28 cellular contexts compared by ENCODE assay signal in the genomic region with DNA sequence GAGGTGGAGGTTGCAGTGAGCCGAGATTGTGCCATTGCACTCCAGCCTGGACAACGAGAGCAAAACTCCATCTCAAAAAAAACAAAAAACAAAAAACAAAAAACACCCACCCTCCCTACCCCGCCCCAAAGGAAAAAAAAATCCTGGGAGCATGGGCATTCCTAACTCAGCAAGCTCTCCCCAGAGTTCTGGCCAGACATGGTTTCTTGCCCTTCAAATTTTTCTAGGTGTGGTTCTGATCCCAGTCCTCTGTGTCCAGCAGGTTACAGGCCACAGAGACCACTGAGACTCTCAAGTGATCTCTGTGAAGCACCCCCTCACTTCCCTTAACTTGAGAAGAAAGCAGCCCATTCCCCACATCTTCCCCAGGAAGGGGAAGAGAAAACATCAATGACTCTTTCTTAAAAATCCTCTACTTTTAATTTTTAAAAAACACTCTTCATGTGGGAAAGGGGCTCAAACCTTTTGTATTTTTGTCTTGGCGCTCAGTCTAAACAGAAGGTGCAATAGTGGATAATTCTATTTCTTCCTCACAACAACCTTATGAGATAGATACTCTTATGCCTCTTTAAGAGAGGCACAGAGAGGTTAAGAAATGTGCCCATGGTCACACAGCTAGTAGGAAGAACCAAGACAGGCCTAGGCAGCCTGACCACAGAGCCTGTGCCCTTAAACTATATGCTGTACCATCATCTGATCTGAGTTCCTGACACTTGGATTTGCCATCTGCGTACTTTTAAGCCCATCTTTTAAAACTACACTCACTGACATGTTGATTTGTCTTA. TPM values are rescaled to one million over a fixed set of nuclear protein-coding genes. Genes with fewer than 3 reads are reported as not detected.
"Had no signal": no experiment of that assay in that cellular context is flagged by ENCODE, and none has a peak within 500 bp of the region (broad histone marks: within the 10 kb centered on the region; RNA-seq: fewer than 3 reads in every experiment).

No MANE protein-coding gene starts in this region.

- H3K27ac ChIP-seq: skin epidermis, upper lobe of right lung had no signal

- DNase-seq: activated CD4-positive, alpha-beta memory T cell treated with anti-CD3 and anti-CD28 coated beads, Interleukin-2, amount 10 ng/mL, durations not matched to agents 7 days and 5 days; activated CD4-positive, alpha-beta T cell treated with anti-CD3 and anti-CD28 coated beads for 1 hour; activated CD4-positive, alpha-beta T cell treated with anti-CD3 and anti-CD28 coated beads, Interleukin-2, amount 10 ng/mL, durations not matched to agents 7 days and 5 days; activated CD8-positive, alpha-beta memory T cell treated with anti-CD3 and anti-CD28 coated beads, Interleukin-2, amount 50 U/mL, for 48 hours; activated gamma-delta T cell treated with Interleukin-2 at 50 U/mL for 16 hours; activated naive CD4-positive, alpha-beta T cell treated with anti-CD3 and anti-CD28 coated beads, Interleukin-2, amount 50 U/mL, for 16 hours; activated T-cell treated with anti-CD3 and anti-CD28 coated beads, Interleukin-2, amount 50 U/mL, for 24 hours; amniotic stem cell; caudate nucleus; foreskin fibroblast; head of caudate nucleus; hypothalamus; immature natural killer cell; kidney; left colon; mammary epithelial cell; midbrain; naive thymus-derived CD4-positive, alpha-beta T cell; posterior cingulate gyrus; stimulated activated CD4-positive, alpha-beta T cell treated with anti-CD3 and anti-CD28 coated beads, Interleukin-4, amount 100 ng/mL, for 4 hours; stimulated activated CD8-positive, alpha-beta memory T cell treated with anti-CD3 and anti-CD28 coated beads, Interleukin-4, amount 100 ng/mL, for 48 hours; stimulated activated naive CD8-positive, alpha-beta T cell treated with anti-CD3 and anti-CD28 coated beads, Interleukin-15, amount 100 ng/mL, for 72 hours; substantia nigra; T-helper 17 cell; upper lobe of right lung had no signal

- H3K4me1 ChIP-seq: upper lobe of right lung had no signal

- FAIRE-seq: kidney had no signal

- H3K36me3 ChIP-seq: upper lobe of right lung had no signal

- H3K9me3 Mint-ChIP-seq: activated CD4-positive, alpha-beta memory T cell treated with anti-CD3 and anti-CD28 coated beads, Interleukin-2, amount 10 ng/mL, durations not matched to agents 7 days and 5 days; activated CD4-positive, alpha-beta T cell treated with anti-CD3 and anti-CD28 coated beads, Interleukin-2, amount 10 ng/mL, durations not matched to agents 7 days and 5 days; activated T-cell treated with anti-CD3 and anti-CD28 coated beads, Interleukin-2, amount 50 U/mL, for 24 hours; neural crest cell; stimulated activated memory B cell treated with anti-CD40 and anti-IgM and Interleukin-4, amounts not matched to agents 10 μg/mL and 1 μg/mL and 100 μg/mL, for 72 hours; stimulated activated naive CD8-positive, alpha-beta T cell treated with anti-CD3 and anti-CD28 coated beads, Interleukin-15, amount 100 ng/mL, for 72 hours had no signal

- H3K27me3 ChIP-seq: upper lobe of right lung had no signal

- H3K4me3 Mint-ChIP-seq: activated CD4-positive, alpha-beta memory T cell treated with anti-CD3 and anti-CD28 coated beads, Interleukin-2, amount 10 ng/mL, durations not matched to agents 7 days and 5 days; activated CD4-positive, alpha-beta T cell treated with anti-CD3 and anti-CD28 coated beads, Interleukin-2, amount 10 ng/mL, durations not matched to agents 7 days and 5 days; activated T-cell treated with anti-CD3 and anti-CD28 coated beads, Interleukin-2, amount 50 U/mL, for 24 hours; immature natural killer cell; naive thymus-derived CD4-positive, alpha-beta T cell; neural crest cell; stimulated activated memory B cell treated with anti-CD40 and anti-IgM and Interleukin-4, amounts not matched to agents 10 μg/mL and 1 μg/mL and 100 μg/mL, for 72 hours; stimulated activated naive CD8-positive, alpha-beta T cell treated with anti-CD3 and anti-CD28 coated beads, Interleukin-15, amount 100 ng/mL, for 72 hours; T-helper 17 cell had no signal

- H3K27ac Mint-ChIP-seq: activated CD4-positive, alpha-beta memory T cell treated with anti-CD3 and anti-CD28 coated beads, Interleukin-2, amount 10 ng/mL, durations not matched to agents 7 days and 5 days; activated CD4-positive, alpha-beta T cell treated with anti-CD3 and anti-CD28 coated beads, Interleukin-2, amount 10 ng/mL, durations not matched to agents 7 days and 5 days; activated T-cell treated with anti-CD3 and anti-CD28 coated beads, Interleukin-2, amount 50 U/mL, for 24 hours; immature natural killer cell; naive thymus-derived CD4-positive, alpha-beta T cell; stimulated activated memory B cell treated with anti-CD40 and anti-IgM and Interleukin-4, amounts not matched to agents 10 μg/mL and 1 μg/mL and 100 μg/mL, for 72 hours; T-helper 17 cell had no signal

- H3K36me3 Mint-ChIP-seq: immature natural killer cell; naive thymus-derived CD4-positive, alpha-beta T cell; stimulated activated memory B cell treated with anti-CD40 and anti-IgM and Interleukin-4, amounts not matched to agents 10 μg/mL and 1 μg/mL and 100 μg/mL, for 72 hours had no signal

- H3K9me3 ChIP-seq: upper lobe of right lung had no signal

- H3K4me3 ChIP-seq: skin epidermis, upper lobe of right lung had no signal

- H3K27me3 Mint-ChIP-seq: activated CD4-positive, alpha-beta memory T cell treated with anti-CD3 and anti-CD28 coated beads, Interleukin-2, amount 10 ng/mL, durations not matched to agents 7 days and 5 days; activated CD4-positive, alpha-beta T cell treated with anti-CD3 and anti-CD28 coated beads, Interleukin-2, amount 10 ng/mL, durations not matched to agents 7 days and 5 days had no signal

- H3K4me1 Mint-ChIP-seq: activated CD4-positive, alpha-beta memory T cell treated with anti-CD3 and anti-CD28 coated beads, Interleukin-2, amount 10 ng/mL, durations not matched to agents 7 days and 5 days; activated CD4-positive, alpha-beta T cell treated with anti-CD3 and anti-CD28 coated beads, Interleukin-2, amount 10 ng/mL, durations not matched to agents 7 days and 5 days; stimulated activated memory B cell treated with anti-CD40 and anti-IgM and Interleukin-4, amounts not matched to agents 10 μg/mL and 1 μg/mL and 100 μg/mL, for 72 hours; T-helper 17 cell had no signal

RNA-seq across cellular contexts. Expression of gene KCNE4, which starts 6.9 kb away (rescaled TPM):
- total RNA-seq: activated CD4-positive, alpha-beta memory T cell treated with anti-CD3 and anti-CD28 coated beads, Interleukin-2, amount 10 ng/mL, durations not matched to agents 7 days and 5 days; activated CD4-positive, alpha-beta T cell treated with anti-CD3 and anti-CD28 coated beads, Interleukin-2, amount 10 ng/mL, durations not matched to agents 7 days and 5 days; naive thymus-derived CD4-positive, alpha-beta T cell; T-helper 17 cell had no signal
- polyA plus RNA-seq: immature natural killer cell; naive thymus-derived CD4-positive, alpha-beta T cell had no signal
